8 cellular contexts compared by ENCODE assay signal in genomic region chr2:45650851-45651414, GRCh38.
DNase-seq lines count a peak whose midpoint lies in the region; ATAC-seq lines count a peak whose summit lies in the region.

No MANE protein-coding gene starts in this region.

- DNase-seq in AG08395 (ENCODE audit: low spot score), result peak; percentile 90
- DNase-seq in NCI-H2227 treated with DMSO at 0.1 percent for 48 hours (lab: John Stamatoyannopoulos, UW), result peak; percentile 88
- peak; percentile 73 to 85 (median 78) for DNase-seq in activated CD4-positive, CD25-positive, alpha-beta regulatory T cell (lab: John Stamatoyannopoulos, UW)
- DNase-seq in caudate nucleus (lab: John Stamatoyannopoulos, UW), result peak; percentile 5 to 96 (median 87)
- peak; percentile 94 for DNase-seq in islet precursor cell
- peak; percentile 80 to 81 for DNase-seq in stimulated activated CD4-positive, alpha-beta T cell treated with anti-CD3 and anti-CD28 coated beads, Interleukin-12 subunit alpha, Interleukin-12 subunit beta, amount 100 ng/mL, for 24 hours (ENCODE audit: low read depth in 2 of 2)

- ATAC-seq in GM18861 (IDR thresholded peaks at IDR 0.05; ENCODE audit: unreplicated experiment) (peak; percentile 58), HG03095 (IDR thresholded peaks at IDR 0.05; ENCODE audit: unreplicated experiment) (peak; percentile 57)

- H3K27ac ChIP-seq in caudate nucleus (ENCODE audit: low read depth, low read length), result peak overlapping the region; percentile 83

Comparison
In these comparisons a context has a peak if more than half of its experiments do, and no peak if none do; other contexts are left out.
1. Peak in every context shown above with its lines: DNase-seq, ATAC-seq and H3K27ac ChIP-seq.